ENCODE assay signal across 19 cellular contexts in the genomic region with DNA sequence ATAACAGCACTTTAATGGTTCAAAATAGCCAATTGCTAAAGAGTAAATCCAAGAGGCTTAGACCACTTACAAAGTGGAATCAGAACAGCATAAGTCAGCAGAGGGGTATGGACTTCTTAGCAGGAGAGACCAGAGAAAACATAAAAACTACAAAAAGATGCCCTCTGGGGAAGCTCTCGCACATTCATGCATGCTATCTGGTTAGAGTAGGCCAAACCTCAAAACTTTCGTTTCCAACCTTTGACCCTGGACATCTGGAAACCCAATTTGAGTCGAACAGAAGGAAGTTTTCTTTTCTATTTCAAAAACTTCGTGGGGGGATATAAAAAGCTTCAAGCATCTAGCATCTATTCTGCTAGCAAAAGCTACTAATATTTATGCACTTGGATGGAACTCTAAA.
DNase-seq lines count a peak whose midpoint lies in the region; ATAC-seq and TF ChIP-seq lines count a peak whose summit lies in the region.
"Had no signal": no experiment of that assay in that cellular context is flagged by ENCODE, and none has a peak within 500 bp of the region (broad histone marks: within the 10 kb centered on the region; RNA-seq: fewer than 3 reads in every experiment).

No MANE protein-coding gene starts in this region.

- peak; percentile 12 for DNase-seq in ELR (ENCODE audit: low read depth)
- DNase-seq in OCI-M1 (lab: John Stamatoyannopoulos, UW), result peak; percentile 58
- peak; percentile 12 for DNase-seq in iris pigment epithelial cell (ENCODE audit: low read depth)
- no peak for DNase-seq in mesothelial cell of epicardium (ENCODE audit: low spot score in 2 of 2, unreplicated experiment in 2 of 2)
- DNase-seq in head of caudate nucleus, result no peak
- no peak for DNase-seq in activated naive CD4-positive, alpha-beta T cell (lab: John Stamatoyannopoulos, UW)
- no peak for DNase-seq in GM10266 (ENCODE audit: extremely low spot score)
- DNase-seq: ACHN; activated CD4-positive, CD25-positive, alpha-beta regulatory T cell; activated CD8-positive, alpha-beta memory T cell treated with anti-CD3 and anti-CD28 coated beads, Interleukin-2, amount 10 ng/mL, durations not matched to agents 7 days and 5 days; activated gamma-delta T cell; dorsolateral prefrontal cortex; KBM-7; natural killer cell; NCI-H1930; NCI-H524; thyroid gland had no signal

- intact Hi-C loops in head of caudate nucleus (cut with DNase I), result no loop called here

- no peak for TF ChIP-seq CTCF in mesothelial cell of epicardium (IDR thresholded peaks at IDR 0.05; ENCODE audit: unreplicated experiment)
- TF ChIP-seq CTCF in GM10266 (IDR thresholded peaks at IDR 0.05; ENCODE audit: control insufficient read depth, insufficient read depth, low read depth, missing control alignments), result no peak

- H3K27me3 Mint-ChIP-seq in mesothelial cell of epicardium (ENCODE audit: low read depth), result peaks cover 6% of the 10 kb centered on the region
- H3K27me3 Mint-ChIP-seq: activated CD8-positive, alpha-beta memory T cell treated with anti-CD3 and anti-CD28 coated beads, Interleukin-2, amount 10 ng/mL, durations not matched to agents 7 days and 5 days had no signal

- H3K9me3 Mint-ChIP-seq in mesothelial cell of epicardium, result no peaks in the 10 kb centered on the region

- no peaks in the 10 kb centered on the region for H3K4me1 Mint-ChIP-seq in mesothelial cell of epicardium
- H3K4me1 Mint-ChIP-seq: activated CD8-positive, alpha-beta memory T cell treated with anti-CD3 and anti-CD28 coated beads, Interleukin-2, amount 10 ng/mL, durations not matched to agents 7 days and 5 days; natural killer cell had no signal

- no peak overlapping the region for H3K27ac Mint-ChIP-seq in mesothelial cell of epicardium
- H3K27ac Mint-ChIP-seq: activated CD8-positive, alpha-beta memory T cell treated with anti-CD3 and anti-CD28 coated beads, Interleukin-2, amount 10 ng/mL, durations not matched to agents 7 days and 5 days; natural killer cell had no signal

- ATAC-seq in GM21529 (IDR thresholded peaks at IDR 0.05; ENCODE audit: unreplicated experiment), result peak; percentile 65
- ATAC-seq: activated CD8-positive, alpha-beta memory T cell treated with anti-CD3 and anti-CD28 coated beads, Interleukin-2, amount 10 ng/mL, durations not matched to agents 7 days and 5 days; natural killer cell; Panc1 had no signal

- no peak overlapping the region for H3K4me3 Mint-ChIP-seq in mesothelial cell of epicardium
- H3K4me3 Mint-ChIP-seq: activated CD8-positive, alpha-beta memory T cell treated with anti-CD3 and anti-CD28 coated beads, Interleukin-2, amount 10 ng/mL, durations not matched to agents 7 days and 5 days; natural killer cell had no signal

- H3K36me3 Mint-ChIP-seq in mesothelial cell of epicardium, result no peaks in the 10 kb centered on the region
- H3K36me3 Mint-ChIP-seq: activated CD8-positive, alpha-beta memory T cell treated with anti-CD3 and anti-CD28 coated beads, Interleukin-2, amount 10 ng/mL, durations not matched to agents 7 days and 5 days; natural killer cell had no signal

Comparison
In these comparisons a context has a peak if more than half of its experiments do, and no peak if none do; other contexts are left out.
1. DNase-seq: peak in ELR (single experiment), OCI-M1 (single experiment) and iris pigment epithelial cell (single experiment); none in mesothelial cell of epicardium (0 of 2), head of caudate nucleus (0 of 42), activated naive CD4-positive, alpha-beta T cell (0 of 4) and GM10266 (single experiment).